20 cellular contexts compared by ENCODE assay signal in the genomic region with DNA sequence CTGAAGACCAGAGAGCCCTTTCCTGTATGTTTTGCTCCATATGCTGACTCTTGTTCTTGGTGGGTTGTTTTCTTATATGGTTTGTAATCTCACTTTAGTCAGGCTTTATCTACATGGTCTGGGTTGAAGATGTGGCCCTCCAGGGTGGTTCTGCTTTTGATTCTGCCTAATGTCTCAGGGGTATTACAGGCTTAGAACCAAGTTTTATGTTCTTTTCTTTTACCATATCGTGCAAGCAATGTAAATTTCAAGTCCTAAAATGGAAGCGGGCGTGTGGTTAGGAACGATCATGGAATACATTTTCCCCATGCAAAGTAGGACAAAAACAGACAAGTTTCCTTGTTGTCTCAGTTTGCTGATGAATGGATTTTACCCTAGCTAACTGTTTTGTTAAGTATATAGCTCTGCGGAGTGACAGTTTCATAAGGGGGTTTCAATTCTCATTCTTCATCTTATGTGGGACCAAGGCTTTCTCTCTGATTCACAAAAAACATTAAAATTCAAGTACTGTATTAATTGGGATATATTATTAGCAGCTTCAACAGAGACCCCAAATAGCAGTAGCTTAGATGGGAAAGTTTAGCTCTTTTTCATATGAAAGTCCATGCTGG. TPM values are rescaled to one million over a fixed set of nuclear protein-coding genes. Genes with fewer than 3 reads are reported as not detected.
DNase-seq lines count a peak whose midpoint lies in the region; ATAC-seq, FAIRE-seq and TF ChIP-seq lines count a peak whose summit lies in the region.
"Had no signal": no experiment of that assay in that cellular context is flagged by ENCODE, and none has a peak within 500 bp of the region (broad histone marks: within the 10 kb centered on the region; RNA-seq: fewer than 3 reads in every experiment).

No MANE protein-coding gene starts in this region.

- TF ChIP-seq POLR2A in GM12891 (IDR thresholded peaks at IDR 0.05; ENCODE audit: low read depth, low read length) (no peak), GM18505 (IDR thresholded peaks at IDR 0.05; ENCODE audit: borderline replicate concordance, extremely low read depth, insufficient read depth, insufficient read length) (no peak)

- DNase-seq in GM12891 (ENCODE audit: insufficient read length, low spot score) (no peak), NCI-H526 (lab: John Stamatoyannopoulos, UW) (peak; percentile 52 to 77), memory B cell (ENCODE audit: low spot score in 2 of 2) (no peak), DMS79 treated with DMSO at 0.1 percent for 48 hours (lab: John Stamatoyannopoulos, UW) (no peak), WERI-Rb-1 (no peak)
- DNase-seq: DND-41, GOT3, NCI-H187 treated with DMSO at 0.1 percent for 48 hours, NCI-H446 treated with DMSO at 0.1 percent for 48 hours, NCI-H82, Peyer's patch, T-cell had no signal

- no peak overlapping the region for H3K27ac ChIP-seq in WERI-Rb-1
- H3K27ac ChIP-seq: Peyer's patch, SK-N-MC had no signal

- H3K4me3 ChIP-seq in WERI-Rb-1 (ENCODE audit: low read depth, low read length), result no peak overlapping the region
- H3K4me3 ChIP-seq: BLaER1 treated with 17β-estradiol and CSF1 and Interleukin-3, amounts not matched to agents 10 nM and 100 nM; Peyer's patch; SK-N-MC had no signal

- no peaks in the 10 kb centered on the region for H3K36me3 ChIP-seq in WERI-Rb-1
- H3K36me3 ChIP-seq: Peyer's patch had no signal

- TF ChIP-seq CTCF in WERI-Rb-1 (IDR thresholded peaks at IDR 0.05; ENCODE audit: low read depth, low read length), result no peak

- peaks cover 23% of the 10 kb centered on the region for H3K9me3 ChIP-seq in WERI-Rb-1 (ENCODE audit: severe bottlenecking)

- ATAC-seq in GM21367 (IDR thresholded peaks at IDR 0.05; ENCODE audit: unreplicated experiment) (peak; percentile 53), memory B cell (ENCODE audit: low read depth) (peak; percentile 52), GM18505 (IDR thresholded peaks at IDR 0.05; ENCODE audit: unreplicated experiment) (no peak)
- ATAC-seq: Right ventricle myocardium inferior, T-cell had no signal

- no peak overlapping the region for H3K4me3 Mint-ChIP-seq in memory B cell
- H3K4me3 Mint-ChIP-seq: IgD-negative memory B cell, T-cell had no signal

- peaks cover 12% of the 10 kb centered on the region for H3K4me1 Mint-ChIP-seq in memory B cell
- H3K4me1 Mint-ChIP-seq: T-cell had no signal

- H3K36me3 Mint-ChIP-seq in memory B cell, result peaks cover 22% of the 10 kb centered on the region

- H3K27ac Mint-ChIP-seq in memory B cell, result peak overlapping the region; percentile 52
- H3K27ac Mint-ChIP-seq: IgD-negative memory B cell, T-cell had no signal

- peaks cover 8% of the 10 kb centered on the region for H3K9me3 Mint-ChIP-seq in memory B cell

- H3K27me3 Mint-ChIP-seq in memory B cell, result no peaks in the 10 kb centered on the region
- H3K27me3 Mint-ChIP-seq: IgD-negative memory B cell, T-cell had no signal

- FAIRE-seq in GM12891 (lab: Jason Lieb, UNC), result peak; percentile 84
- FAIRE-seq: A204.1, G401.6 had no signal

- no peaks in the 10 kb centered on the region for H3K27me3 ChIP-seq in WERI-Rb-1 (ENCODE audit: insufficient read depth, low read depth, severe bottlenecking)
- H3K27me3 ChIP-seq: BLaER1 treated with 17β-estradiol and CSF1 and Interleukin-3, amounts not matched to agents 10 nM and 100 nM; Peyer's patch had no signal

TF ChIP-seq in GM12891, 5 proteins besides CTCF, POLR2A, EP300 and RAD21:
- TF ChIP-seq SPI1 (IDR thresholded peaks at IDR 0.05; ENCODE audit: low read depth, low read length), result 0 out of 2 replicates have a peak, but pooled peaks have one; percentile 13
- no peak for TF ChIP-seq POU2F2 (IDR thresholded peaks at IDR 0.05; ENCODE audit: low read depth, low read length)

RNA-seq across cellular contexts. Expression of a gene that starts 58.7 kb away (rescaled TPM):
- polyA plus RNA-seq in GM12891 (2012; ENCODE audit: low read depth, missing spikeins), result 1.1 TPM

Comparison
In these comparisons a context has a peak if more than half of its experiments do, and no peak if none do; other contexts are left out.
1. DNase-seq: peak in NCI-H526 (2 of 2); none in GM12891 (single experiment), memory B cell (0 of 2), DMS79 treated with DMSO at 0.1 percent for 48 hours (single experiment) and WERI-Rb-1 (single experiment).